Comparison of ENCODE assay signal across 26 cellular contexts in genomic region chr5:173790177-173790719, GRCh38.
"Had no signal": no experiment of that assay in that cellular context is flagged by ENCODE, and none has a peak within 500 bp of the region (broad histone marks: within the 10 kb centered on the region; RNA-seq: fewer than 3 reads in every experiment).

No MANE protein-coding gene starts in this region.

- H3K79me2 ChIP-seq: hepatocyte had no signal

- H3K27me3 ChIP-seq: dorsolateral prefrontal cortex, esophagus muscularis mucosa, hepatocyte, left lung, ovary, vagina had no signal

- H3K4me3 Mint-ChIP-seq: activated naive CD8-positive, alpha-beta T cell; activated T-cell treated with anti-CD3 and anti-CD28 coated beads, Interleukin-2, amount 50 U/mL, for 24 hours; central memory CD8-positive, alpha-beta T cell; immature natural killer cell; mesothelial cell of epicardium; natural killer cell treated with Interleukin-12 subunit alpha and Interleukin-12 subunit beta and Interleukin-15 and Interleukin-18, amount 100 ng/mL, for 72 hours; stimulated activated naive CD8-positive, alpha-beta T cell treated with anti-CD3 and anti-CD28 coated beads, Interleukin-15, amount 100 ng/mL, for 72 hours; type B pancreatic cell; WTC11 had no signal

- H3K27ac ChIP-seq: esophagus muscularis mucosa, hepatocyte, left lung, ovary, prostate gland, vagina had no signal

- H3K4me3 ChIP-seq: dorsolateral prefrontal cortex, esophagus muscularis mucosa, hepatocyte, left lung, ovary, prostate gland, vagina had no signal

- H3K36me3 ChIP-seq: esophagus muscularis mucosa, left lung, ovary, prostate gland, vagina had no signal

- FAIRE-seq: astrocyte, colon, frontal cortex had no signal

- H3K36me3 Mint-ChIP-seq: activated naive CD8-positive, alpha-beta T cell; immature natural killer cell; mesothelial cell of epicardium; natural killer cell treated with Interleukin-12 subunit alpha and Interleukin-12 subunit beta and Interleukin-15 and Interleukin-18, amount 100 ng/mL, for 72 hours; type B pancreatic cell; WTC11 had no signal

- H2AFZ ChIP-seq: hepatocyte had no signal

- H3K4me1 Mint-ChIP-seq: immature natural killer cell had no signal

- H3K4me1 ChIP-seq: esophagus muscularis mucosa, prostate gland had no signal

- H3K4me2 ChIP-seq: hepatocyte had no signal

- H3K9me3 ChIP-seq: esophagus muscularis mucosa, left lung, ovary, prostate gland, vagina had no signal

- H3K27ac Mint-ChIP-seq: activated naive CD8-positive, alpha-beta T cell; activated T-cell treated with anti-CD3 and anti-CD28 coated beads, Interleukin-2, amount 50 U/mL, for 24 hours; activated T-helper 2 cell treated with anti-CD3 and anti-CD28 coated beads, Interferon-gamma antibody, Interleukin-2, Interleukin-4, amounts not matched to agents 10 μg/mL and 5 μg/mL and 100 μg/mL, durations not matched to agents 14 hours and 24 hours and 36 hours; immature natural killer cell; mesothelial cell of epicardium; natural killer cell treated with Interleukin-12 subunit alpha and Interleukin-12 subunit beta and Interleukin-15 and Interleukin-18, amount 100 ng/mL, for 72 hours had no signal

- ATAC-seq: left lung; natural killer cell treated with Interleukin-12 subunit alpha and Interleukin-12 subunit beta and Interleukin-15 and Interleukin-18, amount 100 ng/mL, for 72 hours; stimulated activated naive CD8-positive, alpha-beta T cell treated with anti-CD3 and anti-CD28 coated beads, Interleukin-15, amount 100 ng/mL, for 72 hours; WTC11 had no signal

- H3K27me3 Mint-ChIP-seq: activated naive CD8-positive, alpha-beta T cell; activated T-cell treated with anti-CD3 and anti-CD28 coated beads, Interleukin-2, amount 50 U/mL, for 24 hours; stimulated activated naive CD8-positive, alpha-beta T cell treated with anti-CD3 and anti-CD28 coated beads, Interleukin-15, amount 100 ng/mL, for 72 hours; type B pancreatic cell had no signal

- H3K9me3 Mint-ChIP-seq: activated T-cell treated with anti-CD3 and anti-CD28 coated beads, Interleukin-2, amount 50 U/mL, for 24 hours; activated T-helper 2 cell treated with anti-CD3 and anti-CD28 coated beads, Interferon-gamma antibody, Interleukin-2, Interleukin-4, amounts not matched to agents 10 μg/mL and 5 μg/mL and 100 μg/mL, durations not matched to agents 14 hours and 24 hours and 36 hours; central memory CD8-positive, alpha-beta T cell; immature natural killer cell; mesothelial cell of epicardium; natural killer cell treated with Interleukin-12 subunit alpha and Interleukin-12 subunit beta and Interleukin-15 and Interleukin-18, amount 100 ng/mL, for 72 hours; type B pancreatic cell; WTC11 had no signal

- DNase-seq: activated CD8-positive, alpha-beta memory T cell treated with anti-CD3 and anti-CD28 coated beads for 24 hours; activated CD8-positive, alpha-beta memory T cell treated with anti-CD3 and anti-CD28 coated beads, Interleukin-2, amount 50 U/mL, for 4 hours; activated naive CD4-positive, alpha-beta T cell; activated T-cell treated with anti-CD3 and anti-CD28 coated beads, Interleukin-2, amount 50 U/mL, for 24 hours; glutamatergic neuron; immature natural killer cell; left lung; ovary; stimulated activated CD4-positive, alpha-beta T cell treated with anti-CD3 and anti-CD28 coated beads, Interleukin-4, amount 100 ng/mL, for 4 hours; stimulated activated naive CD8-positive, alpha-beta T cell treated with anti-CD3 and anti-CD28 coated beads, Interleukin-15, amount 100 ng/mL, for 72 hours; T1000 had no signal
